In genomic region chr10:132360766-132361447, GRCh38 we compare ENCODE assay signal across 8 cellular contexts. TPM values are rescaled to one million over a fixed set of nuclear protein-coding genes. Genes with fewer than 3 reads are reported as not detected.
A peak's percentile ranks its signal among the peaks of the same experiment; 100 is the strongest.
DNase-seq lines count a peak whose midpoint lies in the region; ATAC-seq and TF ChIP-seq lines count a peak whose summit lies in the region.

No MANE protein-coding gene starts in this region.

- H3K4me1 Mint-ChIP-seq in progenitor cell of endocrine pancreas (ENCODE audit: low read depth) = no peaks in the 10 kb centered on the region

- DNase-seq in GM20000 (ENCODE audit: low spot score) = no peak
- DNase-seq in UCSD-AML1 (lab: John Stamatoyannopoulos, UW; ENCODE audit: unreplicated experiment) = peak; percentile 45
- DNase-seq in progenitor cell of endocrine pancreas (ENCODE audit: low spot score, unreplicated experiment) = no peak
- no peak for DNase-seq in hepatic stellate cell (ENCODE audit: low spot score)
- no peak for DNase-seq in NCI-H2196 (lab: John Stamatoyannopoulos, UW; ENCODE audit: unreplicated experiment)

- no peaks in the 10 kb centered on the region for H3K27me3 Mint-ChIP-seq in progenitor cell of endocrine pancreas

- peak; percentile 49 for ATAC-seq in esophagus mucosa
- ATAC-seq in GM19395 (IDR thresholded peaks at IDR 0.05; ENCODE audit: unreplicated experiment) = no peak
- no peak for ATAC-seq in HG02623 (IDR thresholded peaks at IDR 0.05; ENCODE audit: unreplicated experiment)

- TF ChIP-seq CTCF in GM20000 (IDR thresholded peaks at IDR 0.05; ENCODE audit: extremely low read depth, missing control alignments) (peak; percentile 35), progenitor cell of endocrine pancreas (IDR thresholded peaks at IDR 0.05; ENCODE audit: unreplicated experiment) (peak; percentile 64)

- no peak overlapping the region for H3K4me3 Mint-ChIP-seq in progenitor cell of endocrine pancreas (ENCODE audit: low read depth)

- peak overlapping the region; percentile 45 for H3K27ac Mint-ChIP-seq in progenitor cell of endocrine pancreas

- peaks cover 14% of the 10 kb centered on the region for H3K36me3 Mint-ChIP-seq in progenitor cell of endocrine pancreas (ENCODE audit: insufficient read depth)

- no peaks in the 10 kb centered on the region for H3K9me3 Mint-ChIP-seq in progenitor cell of endocrine pancreas (ENCODE audit: low read depth)

RNA-seq across cellular contexts. Expression of gene LRRC27, which starts 28.9 kb away (rescaled TPM):
- 3.9 TPM for total RNA-seq in esophagus mucosa
- total RNA-seq in progenitor cell of endocrine pancreas = 21.7 and 22.1 TPM in 2 replicates

RNA-seq across cellular contexts. Expression of gene PWWP2B, which starts 36.1 kb away (rescaled TPM):
- 14.6 TPM for total RNA-seq in esophagus mucosa
- 23.2 and 24.3 TPM in 2 replicates for total RNA-seq in progenitor cell of endocrine pancreas

RNA-seq across cellular contexts. Expression of gene STK32C, which starts 53.2 kb away (rescaled TPM):
- total RNA-seq in esophagus mucosa = 7.1 TPM
- total RNA-seq in progenitor cell of endocrine pancreas = 8.4 and 10.0 TPM in 2 replicates
